ENCODE assay signal across 8 cellular contexts in the genomic region with DNA sequence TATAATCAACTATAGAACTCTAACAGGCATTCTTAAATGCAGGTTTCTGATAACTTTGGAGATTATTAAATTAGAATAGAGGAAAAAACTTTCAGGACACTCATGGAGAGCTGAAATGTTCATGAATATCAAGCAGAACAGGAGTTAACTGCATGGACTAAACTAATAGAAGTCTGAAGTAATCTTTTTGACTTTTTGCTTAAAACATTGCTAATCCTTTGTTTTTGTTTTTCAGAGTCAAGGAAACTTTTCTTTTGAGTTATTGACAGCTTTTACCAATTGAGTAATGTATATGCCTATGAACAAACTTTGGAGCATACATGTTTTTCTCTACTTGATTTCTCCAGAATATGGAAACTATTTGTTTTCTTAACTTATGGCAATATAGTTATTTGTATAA.
"Had no signal": no experiment of that assay in that cellular context is flagged by ENCODE, and none has a peak within 500 bp of the region (broad histone marks: within the 10 kb centered on the region; RNA-seq: fewer than 3 reads in every experiment).

No MANE protein-coding gene starts in this region.

- H3K27ac ChIP-seq: HL-60, KMS-11 had no signal

- DNase-seq: IMR-90, KBM-7, KG1 had no signal

- H3K4me3 ChIP-seq: K562 had no signal

- H3K4me1 Mint-ChIP-seq: IgD-negative memory B cell had no signal

- H3K27ac Mint-ChIP-seq: IgD-negative memory B cell had no signal

- H3K4me3 Mint-ChIP-seq: IgD-negative memory B cell had no signal

- ATAC-seq: HepG2, K562 had no signal

- H3K36me3 Mint-ChIP-seq: IgD-negative memory B cell had no signal

- H3K9ac ChIP-seq: KMS-11 had no signal
